22 cellular contexts compared by ENCODE assay signal in genomic region chr21:35602811-35603210, GRCh38.
"Had no signal": no experiment of that assay in that cellular context is flagged by ENCODE, and none has a peak within 500 bp of the region (broad histone marks: within the 10 kb centered on the region; RNA-seq: fewer than 3 reads in every experiment).

No MANE protein-coding gene starts in this region.

- DNase-seq: activated CD4-positive, alpha-beta T cell treated with anti-CD3 and anti-CD28 coated beads for 48 hours; activated CD8-positive, alpha-beta memory T cell treated with anti-CD3 and anti-CD28 coated beads, Interleukin-2, amount 10 ng/mL, durations not matched to agents 7 days and 5 days; activated CD8-positive, alpha-beta T cell treated with anti-CD3 and anti-CD28 coated beads for 36 hours; activated gamma-delta T cell; activated naive CD4-positive, alpha-beta T cell treated with anti-CD3 and anti-CD28 coated beads, Interleukin-2, amount 50 U/mL, for 16 hours; activated naive CD8-positive, alpha-beta T cell treated with anti-CD3 and anti-CD28 coated beads, Interleukin-2, amount 50 U/mL, for 24 hours; effector CD4-positive, alpha-beta T cell; foreskin fibroblast; kidney; lower lobe of right lung; naive B cell; stimulated activated CD4-positive, alpha-beta T cell treated with anti-CD3 and anti-CD28 coated beads, Interleukin-2, amount 100 ng/mL, for 24 hours; stomach had no signal

- H3K9me3 ChIP-seq: lower lobe of right lung, stomach, suprapubic skin had no signal

- ATAC-seq: activated CD8-positive, alpha-beta memory T cell treated with anti-CD3 and anti-CD28 coated beads, Interleukin-2, amount 10 ng/mL, durations not matched to agents 7 days and 5 days; activated CD8-positive, alpha-beta T cell treated with anti-CD3 and anti-CD28 coated beads for 36 hours; activated naive CD8-positive, alpha-beta T cell treated with anti-CD3 and anti-CD28 coated beads, Interleukin-2, amount 50 U/mL, for 24 hours; sciatic nerve had no signal

- H3K4me3 Mint-ChIP-seq: activated CD8-positive, alpha-beta memory T cell treated with anti-CD3 and anti-CD28 coated beads, Interleukin-2, amount 10 ng/mL, durations not matched to agents 7 days and 5 days; activated CD8-positive, alpha-beta T cell treated with anti-CD3 and anti-CD28 coated beads for 36 hours; activated naive CD8-positive, alpha-beta T cell treated with anti-CD3 and anti-CD28 coated beads, Interleukin-2, amount 50 U/mL, for 24 hours; activated T-helper 1 cell treated with anti-CD3 and anti-CD28 coated beads, Interleukin-12 subunit alpha, Interleukin-12 subunit beta, Interleukin-2, Interleukin-4 antibody, amounts not matched to agents 30 ng/mL and 10 ng/mL and 1 ng/mL, durations not matched to agents 14 hours and 24 hours and 36 hours; dendritic cell treated with granulocyte-macrophage colony-stimulating factor and Interleukin-4, amounts not matched to agents 40 ng/mL and 50 ng/mL, for 4 days; naive B cell; stimulated activated effector memory CD8-positive, alpha-beta T cell treated with anti-CD3 and anti-CD28 coated beads, Interleukin-12 subunit alpha, Interleukin-12 subunit beta, amount 100 ng/mL, for 72 hours had no signal

- H3K4me3 ChIP-seq: cardiac muscle cell, lower lobe of right lung, stomach, suprapubic skin, tibial nerve had no signal

- H3K27me3 ChIP-seq: tibial nerve had no signal

- H3K4me1 Mint-ChIP-seq: activated CD8-positive, alpha-beta memory T cell treated with anti-CD3 and anti-CD28 coated beads, Interleukin-2, amount 10 ng/mL, durations not matched to agents 7 days and 5 days; activated naive CD8-positive, alpha-beta T cell treated with anti-CD3 and anti-CD28 coated beads, Interleukin-2, amount 50 U/mL, for 24 hours; stimulated activated effector memory CD8-positive, alpha-beta T cell treated with anti-CD3 and anti-CD28 coated beads, Interleukin-12 subunit alpha, Interleukin-12 subunit beta, amount 100 ng/mL, for 72 hours had no signal

- FAIRE-seq: endometrium, kidney, small intestine had no signal

- H3K9me3 Mint-ChIP-seq: activated CD8-positive, alpha-beta T cell treated with anti-CD3 and anti-CD28 coated beads for 36 hours; activated T-helper 1 cell treated with anti-CD3 and anti-CD28 coated beads, Interleukin-12 subunit alpha, Interleukin-12 subunit beta, Interleukin-2, Interleukin-4 antibody, amounts not matched to agents 30 ng/mL and 10 ng/mL and 1 ng/mL, durations not matched to agents 14 hours and 24 hours and 36 hours; dendritic cell treated with granulocyte-macrophage colony-stimulating factor and Interleukin-4, amounts not matched to agents 40 ng/mL and 50 ng/mL, for 4 days; stimulated activated effector memory CD8-positive, alpha-beta T cell treated with anti-CD3 and anti-CD28 coated beads, Interleukin-12 subunit alpha, Interleukin-12 subunit beta, amount 100 ng/mL, for 72 hours had no signal

- H3K27ac Mint-ChIP-seq: activated CD8-positive, alpha-beta memory T cell treated with anti-CD3 and anti-CD28 coated beads, Interleukin-2, amount 10 ng/mL, durations not matched to agents 7 days and 5 days; activated CD8-positive, alpha-beta T cell treated with anti-CD3 and anti-CD28 coated beads for 36 hours; activated naive CD8-positive, alpha-beta T cell treated with anti-CD3 and anti-CD28 coated beads, Interleukin-2, amount 50 U/mL, for 24 hours; activated T-helper 1 cell treated with anti-CD3 and anti-CD28 coated beads, Interleukin-12 subunit alpha, Interleukin-12 subunit beta, Interleukin-2, Interleukin-4 antibody, amounts not matched to agents 30 ng/mL and 10 ng/mL and 1 ng/mL, durations not matched to agents 14 hours and 24 hours and 36 hours; dendritic cell treated with granulocyte-macrophage colony-stimulating factor and Interleukin-4, amounts not matched to agents 40 ng/mL and 50 ng/mL, for 4 days; stimulated activated effector memory CD8-positive, alpha-beta T cell treated with anti-CD3 and anti-CD28 coated beads, Interleukin-12 subunit alpha, Interleukin-12 subunit beta, amount 100 ng/mL, for 72 hours had no signal

- H3K36me3 ChIP-seq: cardiac muscle cell, lower lobe of right lung, stomach, suprapubic skin, tibial nerve had no signal

- H3K36me3 Mint-ChIP-seq: activated CD8-positive, alpha-beta memory T cell treated with anti-CD3 and anti-CD28 coated beads, Interleukin-2, amount 10 ng/mL, durations not matched to agents 7 days and 5 days; naive B cell; stimulated activated effector memory CD8-positive, alpha-beta T cell treated with anti-CD3 and anti-CD28 coated beads, Interleukin-12 subunit alpha, Interleukin-12 subunit beta, amount 100 ng/mL, for 72 hours had no signal

- H3K27ac ChIP-seq: cardiac muscle cell, lower lobe of right lung, stomach, suprapubic skin, tibial nerve had no signal

- H3K4me1 ChIP-seq: lower lobe of right lung, stomach, suprapubic skin, tibial nerve had no signal

- H3K27me3 Mint-ChIP-seq: activated CD8-positive, alpha-beta T cell treated with anti-CD3 and anti-CD28 coated beads for 36 hours; activated naive CD8-positive, alpha-beta T cell treated with anti-CD3 and anti-CD28 coated beads, Interleukin-2, amount 50 U/mL, for 24 hours had no signal
